In the genomic region with DNA sequence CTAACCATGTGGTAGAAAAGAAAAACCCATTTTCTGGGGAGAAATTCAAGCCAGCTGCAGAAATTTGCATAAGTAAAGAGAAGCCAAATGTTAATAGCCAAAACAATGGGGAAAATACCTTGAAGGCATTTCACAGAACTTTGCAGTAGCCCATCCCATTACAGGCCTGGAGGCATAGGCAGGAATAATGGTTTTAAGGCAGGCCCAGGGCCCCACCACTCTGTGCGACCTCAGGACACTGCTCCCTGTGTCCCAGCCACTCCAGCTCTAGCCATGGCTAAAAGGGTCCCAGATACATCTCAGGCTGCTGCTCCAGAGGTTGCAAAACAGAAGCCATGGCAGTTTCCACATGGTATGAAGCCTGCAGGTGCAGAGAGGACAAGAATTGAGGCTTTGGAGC, we compare ENCODE assay signal across 22 cellular contexts.
"Had no signal": no experiment of that assay in that cellular context is flagged by ENCODE, and none has a peak within 500 bp of the region (broad histone marks: within the 10 kb centered on the region; RNA-seq: fewer than 3 reads in every experiment).

No MANE protein-coding gene starts in this region.

- H3K36me3 ChIP-seq: cardiac muscle cell had no signal

- H3K4me3 ChIP-seq: cardiac muscle cell had no signal

- H3K27me3 ChIP-seq: cardiac muscle cell had no signal

- DNase-seq: activated CD4-positive, alpha-beta memory T cell treated with anti-CD3 and anti-CD28 coated beads for 36 hours; activated CD4-positive, alpha-beta T cell treated with anti-CD3 and anti-CD28 coated beads, Interleukin-2, amount 10 ng/mL, durations not matched to agents 7 days and 5 days; activated CD4-positive, CD25-positive, alpha-beta regulatory T cell; activated CD8-positive, alpha-beta memory T cell treated with anti-CD3 and anti-CD28 coated beads for 24 hours; activated effector memory CD4-positive, alpha-beta T cell treated with anti-CD3 and anti-CD28 coated beads, Interleukin-2, amount 50 U/mL, for 16 hours; activated naive CD4-positive, alpha-beta T cell treated with Interleukin-2 at 50 U/mL for 16 hours; activated T-cell treated with anti-CD3 and anti-CD28 coated beads, Interleukin-2, amount 50 U/mL, for 4 hours; amygdala; Karpas-422; MM.1S; NCI-H1105; NCI-H1436; NCI-H1694 treated with DMSO at 0.1 percent for 48 hours; NCI-H2029 treated with DMSO at 0.1 percent for 48 hours; NCI-H510A treated with DMSO at 0.1 percent for 48 hours; NCI-H69; PC-3; SHP77 treated with DMSO at 0.1 percent for 48 hours; T-cell; T-helper 2 cell; T1000 had no signal

- H3K27ac ChIP-seq: cardiac muscle cell had no signal
